ENCODE assay signal across 14 cellular contexts in the genomic region with DNA sequence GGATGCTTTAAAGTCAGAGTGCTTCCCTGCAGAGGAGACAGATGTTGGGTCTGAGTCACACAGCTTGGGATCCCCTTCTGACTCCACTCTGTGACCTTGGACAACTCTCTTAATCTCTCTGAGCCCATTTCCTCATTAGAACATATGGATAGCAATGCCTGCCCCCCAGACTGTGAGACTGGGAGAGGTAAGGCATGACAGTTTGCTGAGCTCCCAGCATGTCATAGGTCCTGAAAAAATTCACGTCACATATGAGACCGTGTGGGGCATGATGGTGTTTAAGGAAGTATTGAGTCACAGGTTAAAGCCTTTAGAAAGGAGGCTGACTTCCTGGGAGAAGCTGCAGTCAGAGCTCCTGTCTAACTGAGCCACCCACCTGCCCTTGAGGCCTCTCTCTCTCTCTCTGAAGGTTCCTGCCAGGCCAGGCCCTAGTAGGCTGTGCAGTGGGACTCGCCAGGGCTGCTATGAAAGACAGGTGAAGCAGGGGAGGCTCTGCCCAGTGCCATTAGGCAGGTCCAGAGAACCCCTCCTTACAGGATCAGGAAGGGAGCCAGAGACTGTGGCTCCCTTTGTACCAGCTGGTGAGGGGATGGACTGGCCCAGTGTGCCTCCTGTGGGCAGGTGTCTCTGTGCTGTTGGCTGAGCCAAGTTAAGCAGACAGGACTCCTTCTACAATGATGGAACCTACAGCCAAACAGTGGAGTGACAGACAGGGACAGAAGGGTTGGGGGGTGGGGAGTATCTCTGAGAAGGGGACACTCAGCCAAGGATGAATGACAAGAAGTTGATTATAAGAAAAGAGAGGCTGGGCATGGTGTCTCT.
DNase-seq lines count a peak whose midpoint lies in the region; ATAC-seq and TF ChIP-seq lines count a peak whose summit lies in the region.
"Had no signal": no experiment of that assay in that cellular context is flagged by ENCODE, and none has a peak within 500 bp of the region (broad histone marks: within the 10 kb centered on the region; RNA-seq: fewer than 3 reads in every experiment).

No MANE protein-coding gene starts in this region.

- DNase-seq in activated T-cell treated with anti-CD3 and anti-CD28 coated beads, Interleukin-2, amount 50 U/mL, for 24 hours: peak; percentile 55
- no peak for DNase-seq in activated T-cell treated with anti-CD3 and anti-CD28 coated beads for 4 hours
- DNase-seq in RKO (ENCODE audit: low spot score): peak; percentile 5
- DNase-seq in choroid plexus epithelial cell (ENCODE audit: low read depth): peak; percentile 21
- peak; percentile 35 for DNase-seq in stimulated activated CD4-positive, alpha-beta T cell treated with anti-CD3 and anti-CD28 coated beads, Interleukin-4, amount 100 ng/mL, for 24 hours
- no peak for DNase-seq in NCI-H69 (lab: John Stamatoyannopoulos, UW)
- no peak for DNase-seq in ACHN
- DNase-seq: mesenchymal stem cell; NCI-H1092; NK-92 treated with Interleukin-12 subunit alpha and Interleukin-12 subunit beta, amount 100 ng/mL, for 24 hours had no signal

- peaks cover 3% of the 10 kb centered on the region for H3K36me3 Mint-ChIP-seq in activated T-cell treated with anti-CD3 and anti-CD28 coated beads, Interleukin-2, amount 50 U/mL, for 24 hours (ENCODE audit: low read depth)

- no peak overlapping the region for H3K4me3 Mint-ChIP-seq in activated T-cell treated with anti-CD3 and anti-CD28 coated beads, Interleukin-2, amount 50 U/mL, for 24 hours

- no peak overlapping the region for H3K4me3 ChIP-seq in choroid plexus epithelial cell (ENCODE audit: low read depth, low read length)
- H3K4me3 ChIP-seq: dorsolateral prefrontal cortex, hepatocyte had no signal

- no peak for TF ChIP-seq CTCF in choroid plexus epithelial cell (conservative IDR thresholded peaks at IDR 0.05; ENCODE audit: low read depth, low read length)

- in situ Hi-C loops in ACHN (cut with HindIII; ENCODE audit: low pct_ligation_motif_present, low pct_unique_long_range_greater_than_20kb, low sequenced_read_pairs): no loop called here

- H3K27me3 Mint-ChIP-seq in activated T-cell treated with anti-CD3 and anti-CD28 coated beads, Interleukin-2, amount 50 U/mL, for 24 hours: no peaks in the 10 kb centered on the region

- no peaks in the 10 kb centered on the region for H3K9me3 Mint-ChIP-seq in activated T-cell treated with anti-CD3 and anti-CD28 coated beads, Interleukin-2, amount 50 U/mL, for 24 hours

- peaks cover 21% of the 10 kb centered on the region for H3K4me1 Mint-ChIP-seq in activated T-cell treated with anti-CD3 and anti-CD28 coated beads, Interleukin-2, amount 50 U/mL, for 24 hours (ENCODE audit: low read depth)

- H3K27ac Mint-ChIP-seq in activated T-cell treated with anti-CD3 and anti-CD28 coated beads, Interleukin-2, amount 50 U/mL, for 24 hours: peak overlapping the region; percentile 90

- no peak for ATAC-seq in GM18870 (IDR thresholded peaks at IDR 0.05; ENCODE audit: unreplicated experiment)
- ATAC-seq: sciatic nerve had no signal

Comparison
In these comparisons a context has a peak if more than half of its experiments do, and no peak if none do; other contexts are left out.
1. DNase-seq: peak in activated T-cell treated with anti-CD3 and anti-CD28 coated beads, Interleukin-2, amount 50 U/mL, for 24 hours (single experiment), RKO (single experiment), choroid plexus epithelial cell (single experiment) and stimulated activated CD4-positive, alpha-beta T cell treated with anti-CD3 and anti-CD28 coated beads, Interleukin-4, amount 100 ng/mL, for 24 hours (single experiment); none in activated T-cell treated with anti-CD3 and anti-CD28 coated beads for 4 hours (single experiment), NCI-H69 (single experiment) and ACHN (single experiment).